13 cellular contexts compared by ENCODE assay signal in genomic region chr18:35045808-35046207, GRCh38. TPM values are rescaled to one million over a fixed set of nuclear protein-coding genes. Genes with fewer than 3 reads are reported as not detected.
DNase-seq lines count a peak whose midpoint lies in the region; ATAC-seq and TF ChIP-seq lines count a peak whose summit lies in the region.
"Had no signal": no experiment of that assay in that cellular context is flagged by ENCODE, and none has a peak within 500 bp of the region (broad histone marks: within the 10 kb centered on the region; RNA-seq: fewer than 3 reads in every experiment).

No MANE protein-coding gene starts in this region.

- no peak overlapping the region for H2BK5ac ChIP-seq in trophoblast cell (ENCODE audit: low read depth, low read length, poor library complexity)

- H2AFZ ChIP-seq in trophoblast cell (ENCODE audit: insufficient read depth, low read length, poor library complexity): no peak overlapping the region

- H3K9me3 ChIP-seq in adipocyte (ENCODE audit: control insufficient read depth, low read length): no peaks in the 10 kb centered on the region
- no peaks in the 10 kb centered on the region for H3K9me3 ChIP-seq in trophoblast cell (ENCODE audit: insufficient read depth, low read depth, low read length)
- H3K9me3 ChIP-seq: A549 had no signal

- H3K4me3 ChIP-seq in HL-60 (replicated peaks; ENCODE audit: insufficient read depth, low read length) (no peak overlapping the region), adipocyte (ENCODE audit: low read length) (peak overlapping the region; percentile 61), lower leg skin (ENCODE audit: low read depth, poor library complexity, severe bottlenecking) (no peak overlapping the region), trophoblast cell (ENCODE audit: low read depth, low read length) (no peak overlapping the region)
- H3K4me3 ChIP-seq: A549, smooth muscle cell had no signal

- H3K36me3 ChIP-seq in adipocyte (ENCODE audit: control insufficient read depth, insufficient read depth, low read length, severe bottlenecking): no peaks in the 10 kb centered on the region
- H3K36me3 ChIP-seq in trophoblast cell (ENCODE audit: control insufficient read depth in 1 of 2, insufficient read depth in 2 of 2, low read length in 2 of 2): no peaks in the 10 kb centered on the region
- H3K36me3 ChIP-seq: WERI-Rb-1 had no signal

- 59 to 64% methylated on average over 2 of the region's 2 CpGs for WGBS in lower leg skin, 2 donors
- WGBS in trophoblast cell (ENCODE audit: extremely low coverage, insufficient coverage, insufficient read length): no CpG with 5 or more reads among the region's 2 CpGs

- H3K9ac ChIP-seq in adipocyte (ENCODE audit: low read length) (peak overlapping the region; percentile 24), trophoblast cell (ENCODE audit: low read length) (no peak overlapping the region)

- H3K4me2 ChIP-seq in trophoblast cell (ENCODE audit: low read length): no peak overlapping the region
- H3K4me2 ChIP-seq: A549, smooth muscle cell had no signal

- H3K4me3 Mint-ChIP-seq in T-helper 1 cell treated with Interleukin-12 subunit alpha and Interleukin-12 subunit beta and Interleukin-4 antibody, amounts not matched to agents 30 μg/mL and 1 μg/mL, for 36 hours: peak overlapping the region; percentile 45
- H3K4me3 Mint-ChIP-seq in natural killer cell treated with Interleukin-12 subunit alpha and Interleukin-12 subunit beta and Interleukin-15 and Interleukin-18, amount 100 ng/mL, for 72 hours: peak overlapping the region; percentile 96

- H3K79me2 ChIP-seq in trophoblast cell (ENCODE audit: control insufficient read depth, insufficient read depth, low read length, poor library complexity): no peaks in the 10 kb centered on the region

- H4K91ac ChIP-seq in trophoblast cell (ENCODE audit: low read depth, low read length): no peak overlapping the region

- intact Hi-C loops in lower leg skin (cut with DNase I; ENCODE audit: low total_unique reads): no loop called here

- H3K4me1 Mint-ChIP-seq in T-helper 1 cell treated with Interleukin-12 subunit alpha and Interleukin-12 subunit beta and Interleukin-4 antibody, amounts not matched to agents 30 μg/mL and 1 μg/mL, for 36 hours (ENCODE audit: low read depth): peaks cover 84% of the 10 kb centered on the region
- H3K4me1 Mint-ChIP-seq in natural killer cell treated with Interleukin-12 subunit alpha and Interleukin-12 subunit beta and Interleukin-15 and Interleukin-18, amount 100 ng/mL, for 72 hours (ENCODE audit: low read depth in 2 of 2): peaks cover 79 to 89% of the 10 kb centered on the region in 2 donors

- no peaks in the 10 kb centered on the region for H3K27me3 Mint-ChIP-seq in T-helper 1 cell treated with Interleukin-12 subunit alpha and Interleukin-12 subunit beta and Interleukin-4 antibody, amounts not matched to agents 30 μg/mL and 1 μg/mL, for 36 hours (ENCODE audit: low read depth)
- no peaks in the 10 kb centered on the region for H3K27me3 Mint-ChIP-seq in natural killer cell treated with Interleukin-12 subunit alpha and Interleukin-12 subunit beta and Interleukin-15 and Interleukin-18, amount 100 ng/mL, for 72 hours

- no peak overlapping the region for H4K8ac ChIP-seq in trophoblast cell (ENCODE audit: low read depth, low read length)

- no peak overlapping the region for H3K23ac ChIP-seq in trophoblast cell (ENCODE audit: low read length)

- H3K79me1 ChIP-seq in trophoblast cell (ENCODE audit: low read length): peaks cover 2% of the 10 kb centered on the region

- DNase-seq in T-helper 1 cell (no peak), HL-60 (ENCODE audit: low read depth in 1 of 2, low spot score in 1 of 2) (no peak), adipocyte (ENCODE audit: low read depth) (no peak), COR-L47 (lab: John Stamatoyannopoulos, UW) (no peak), lower leg skin (ENCODE audit: low spot score in 2 of 2) (no peak), trophoblast cell (no peak)
- no peak for DNase-seq in natural killer cell treated with Interleukin-12 subunit alpha and Interleukin-12 subunit beta and Interleukin-15 and Interleukin-18, amount 100 ng/mL, for 72 hours (ENCODE audit: low spot score)
- DNase-seq: activated effector memory CD4-positive, alpha-beta T cell treated with anti-CD3 and anti-CD28 coated beads, Interleukin-2, amount 50 U/mL, for 16 hours; WERI-Rb-1 had no signal

- no peak for TF ChIP-seq POLR2A in lower leg skin (IDR thresholded peaks at IDR 0.05)

- no peak overlapping the region for H3K14ac ChIP-seq in trophoblast cell (ENCODE audit: low read length)

- no peak for ATAC-seq in natural killer cell treated with Interleukin-12 subunit alpha and Interleukin-12 subunit beta and Interleukin-15 and Interleukin-18, amount 100 ng/mL, for 72 hours
- ATAC-seq: A549, HepG2 had no signal

- peak overlapping the region; percentile 43 for H3K27ac Mint-ChIP-seq in T-helper 1 cell treated with Interleukin-12 subunit alpha and Interleukin-12 subunit beta and Interleukin-4 antibody, amounts not matched to agents 30 μg/mL and 1 μg/mL, for 36 hours
- peak overlapping the region; percentile 88 to 90 for H3K27ac Mint-ChIP-seq in natural killer cell treated with Interleukin-12 subunit alpha and Interleukin-12 subunit beta and Interleukin-15 and Interleukin-18, amount 100 ng/mL, for 72 hours

- H3K27me3 ChIP-seq in HL-60 (ENCODE audit: insufficient read depth, poor library complexity, severe bottlenecking) (no peaks in the 10 kb centered on the region), adipocyte (replicated peaks; ENCODE audit: control insufficient read depth, insufficient read depth, low read length) (no peaks in the 10 kb centered on the region), trophoblast cell (ENCODE audit: insufficient read depth, low read length) (no peaks in the 10 kb centered on the region)

- H2BK12ac ChIP-seq in trophoblast cell (ENCODE audit: low read length): no peak overlapping the region

- H3K36me3 Mint-ChIP-seq in T-helper 1 cell treated with Interleukin-12 subunit alpha and Interleukin-12 subunit beta and Interleukin-4 antibody, amounts not matched to agents 30 μg/mL and 1 μg/mL, for 36 hours (ENCODE audit: low read depth): peaks cover 7% of the 10 kb centered on the region
- no peaks in the 10 kb centered on the region for H3K36me3 Mint-ChIP-seq in natural killer cell treated with Interleukin-12 subunit alpha and Interleukin-12 subunit beta and Interleukin-15 and Interleukin-18, amount 100 ng/mL, for 72 hours

- H2BK120ac ChIP-seq in trophoblast cell (ENCODE audit: insufficient read depth, low read length, poor library complexity): no peak overlapping the region

- TF ChIP-seq CTCF in HL-60 (IDR thresholded peaks at IDR 0.05; ENCODE audit: insufficient read depth, low read length): no peak
- no peak for TF ChIP-seq CTCF in lower leg skin (IDR thresholded peaks at IDR 0.05)

- peaks cover 39% of the 10 kb centered on the region for H3K4me1 ChIP-seq in adipocyte (ENCODE audit: control insufficient read depth, insufficient read depth, low read length)
- peaks cover 0 to 2% of the 10 kb centered on the region in 2 experiments for H3K4me1 ChIP-seq in trophoblast cell (ENCODE audit: control insufficient read depth in 1 of 2, insufficient read depth in 2 of 2, low read length in 2 of 2)

- no peak overlapping the region for H2AK5ac ChIP-seq in trophoblast cell (ENCODE audit: low read length)

- peak overlapping the region; percentile 65 for H3K27ac ChIP-seq in HL-60 (replicated peaks)
- H3K27ac ChIP-seq in trophoblast cell (ENCODE audit: low read depth, low read length): no peak overlapping the region
- H3K27ac ChIP-seq: A549, WERI-Rb-1 had no signal

- no peak overlapping the region for H3K4ac ChIP-seq in trophoblast cell (ENCODE audit: low read depth, low read length)

- H3K9me3 Mint-ChIP-seq in T-helper 1 cell treated with Interleukin-12 subunit alpha and Interleukin-12 subunit beta and Interleukin-4 antibody, amounts not matched to agents 30 μg/mL and 1 μg/mL, for 36 hours: peaks cover 5% of the 10 kb centered on the region
- peaks cover 3% of the 10 kb centered on the region for H3K9me3 Mint-ChIP-seq in natural killer cell treated with Interleukin-12 subunit alpha and Interleukin-12 subunit beta and Interleukin-15 and Interleukin-18, amount 100 ng/mL, for 72 hours

- no peak overlapping the region for H4K12ac ChIP-seq in trophoblast cell (ENCODE audit: low read depth, low read length)

- no peak overlapping the region for H3K18ac ChIP-seq in trophoblast cell (ENCODE audit: low read length)

RNA-seq across cellular contexts. Expression of gene MAPRE2, which starts 4.6 kb away (rescaled TPM):
- 10 to 100 TPM; 32.8 to 44.4 TPM for total RNA-seq in natural killer cell treated with Interleukin-12 subunit alpha and Interleukin-12 subunit beta and Interleukin-15 and Interleukin-18, amount 100 ng/mL, for 72 hours
- 10 to 100 TPM; 21.8 to 57.7 (median 40.0) TPM for total RNA-seq in lower leg skin
- polyA plus RNA-seq in trophoblast cell (2013): 10.8 and 11.0 TPM in 2 replicates
